In the genomic region with DNA sequence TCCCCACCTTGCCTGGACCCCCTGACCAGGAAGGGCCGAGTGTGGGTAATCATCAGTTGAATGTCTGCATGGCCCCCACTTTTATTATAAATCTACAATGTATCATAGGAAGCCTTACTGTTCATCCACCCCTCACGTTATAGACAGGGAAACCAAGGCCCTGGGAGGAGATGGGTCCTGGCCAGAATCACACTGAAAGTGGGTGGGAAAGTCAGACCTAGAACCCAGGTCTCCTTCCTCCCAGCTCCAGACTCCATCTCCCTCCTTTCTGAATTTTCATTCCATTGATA, we compare ENCODE assay signal across 17 cellular contexts. TPM values are rescaled to one million over a fixed set of nuclear protein-coding genes. Genes with fewer than 3 reads are reported as not detected.
A peak's percentile ranks its signal among the peaks of the same experiment; 100 is the strongest.
DNase-seq lines count a peak whose midpoint lies in the region; ATAC-seq and TF ChIP-seq lines count a peak whose summit lies in the region.
"Had no signal": no experiment of that assay in that cellular context is flagged by ENCODE, and none has a peak within 500 bp of the region (broad histone marks: within the 10 kb centered on the region; RNA-seq: fewer than 3 reads in every experiment).

No MANE protein-coding gene starts in this region.

- ATAC-seq in stimulated activated memory B cell treated with anti-CD40 and anti-IgM and Interleukin-4, amounts not matched to agents 10 μg/mL and 1 μg/mL and 100 μg/mL, for 72 hours, result no peak
- no peak for ATAC-seq in HG03432 (IDR thresholded peaks at IDR 0.05; ENCODE audit: unreplicated experiment)
- ATAC-seq: CD8-positive, alpha-beta T cell had no signal

- H3K27me3 Mint-ChIP-seq in activated T-cell treated with anti-CD3 and anti-CD28 coated beads, Interleukin-2, amount 50 U/mL, for 24 hours, result no peaks in the 10 kb centered on the region
- no peaks in the 10 kb centered on the region for H3K27me3 Mint-ChIP-seq in IgD-negative memory B cell
- peaks cover 7% of the 10 kb centered on the region for H3K27me3 Mint-ChIP-seq in endothelial cell (ENCODE audit: unreplicated experiment)
- H3K27me3 Mint-ChIP-seq in stimulated activated memory B cell treated with anti-CD40 and anti-IgM and Interleukin-4, amounts not matched to agents 10 μg/mL and 1 μg/mL and 100 μg/mL, for 72 hours, result no peaks in the 10 kb centered on the region

- peaks cover 1% of the 10 kb centered on the region for H3K4me1 Mint-ChIP-seq in activated T-cell treated with anti-CD3 and anti-CD28 coated beads, Interleukin-2, amount 50 U/mL, for 24 hours (ENCODE audit: low read depth)
- H3K4me1 Mint-ChIP-seq in IgD-negative memory B cell (peaks cover 11 to 22% (median 16%) of the 10 kb centered on the region in 3 donors), endothelial cell (ENCODE audit: unreplicated experiment) (peaks cover 19% of the 10 kb centered on the region)
- H3K4me1 Mint-ChIP-seq in stimulated activated memory B cell treated with anti-CD40 and anti-IgM and Interleukin-4, amounts not matched to agents 10 μg/mL and 1 μg/mL and 100 μg/mL, for 72 hours, result peaks cover 32% of the 10 kb centered on the region

- H3K36me3 Mint-ChIP-seq in activated T-cell treated with anti-CD3 and anti-CD28 coated beads, Interleukin-2, amount 50 U/mL, for 24 hours (ENCODE audit: low read depth), result peaks cover 99% of the 10 kb centered on the region
- H3K36me3 Mint-ChIP-seq in IgD-negative memory B cell (no peaks in the 10 kb centered on the region), endothelial cell (ENCODE audit: low read depth, unreplicated experiment) (peaks cover 29% of the 10 kb centered on the region)
- H3K36me3 Mint-ChIP-seq in stimulated activated memory B cell treated with anti-CD40 and anti-IgM and Interleukin-4, amounts not matched to agents 10 μg/mL and 1 μg/mL and 100 μg/mL, for 72 hours, result peaks cover 46% of the 10 kb centered on the region

- TF ChIP-seq CTCF in endothelial cell (IDR thresholded peaks at IDR 0.05; ENCODE audit: unreplicated experiment), result no peak

- no peaks in the 10 kb centered on the region for H3K9me3 Mint-ChIP-seq in activated T-cell treated with anti-CD3 and anti-CD28 coated beads, Interleukin-2, amount 50 U/mL, for 24 hours
- H3K9me3 Mint-ChIP-seq in IgD-negative memory B cell (no peaks in the 10 kb centered on the region), endothelial cell (ENCODE audit: unreplicated experiment) (no peaks in the 10 kb centered on the region)
- no peaks in the 10 kb centered on the region for H3K9me3 Mint-ChIP-seq in stimulated activated memory B cell treated with anti-CD40 and anti-IgM and Interleukin-4, amounts not matched to agents 10 μg/mL and 1 μg/mL and 100 μg/mL, for 72 hours
- H3K9me3 Mint-ChIP-seq: CD8-positive, alpha-beta T cell had no signal

- peak overlapping the region; percentile 37 for H3K27ac Mint-ChIP-seq in activated T-cell treated with anti-CD3 and anti-CD28 coated beads, Interleukin-2, amount 50 U/mL, for 24 hours
- peak overlapping the region; percentile 79 to 100 (median 93) for H3K27ac Mint-ChIP-seq in IgD-negative memory B cell
- no peak overlapping the region for H3K27ac Mint-ChIP-seq in endothelial cell (ENCODE audit: unreplicated experiment)
- peak overlapping the region; percentile 77 for H3K27ac Mint-ChIP-seq in stimulated activated memory B cell treated with anti-CD40 and anti-IgM and Interleukin-4, amounts not matched to agents 10 μg/mL and 1 μg/mL and 100 μg/mL, for 72 hours

- no peak overlapping the region for H3K4me3 Mint-ChIP-seq in activated T-cell treated with anti-CD3 and anti-CD28 coated beads, Interleukin-2, amount 50 U/mL, for 24 hours
- peak overlapping the region in 1 of 4 donors; percentile 97 for H3K4me3 Mint-ChIP-seq in IgD-negative memory B cell
- H3K4me3 Mint-ChIP-seq in endothelial cell (ENCODE audit: unreplicated experiment), result peak overlapping the region; percentile 35
- no peak overlapping the region for H3K4me3 Mint-ChIP-seq in stimulated activated memory B cell treated with anti-CD40 and anti-IgM and Interleukin-4, amounts not matched to agents 10 μg/mL and 1 μg/mL and 100 μg/mL, for 72 hours
- H3K4me3 Mint-ChIP-seq: CD8-positive, alpha-beta T cell had no signal

- no peak for DNase-seq in activated T-cell treated with anti-CD3 and anti-CD28 coated beads, Interleukin-2, amount 50 U/mL, for 24 hours
- no peak for DNase-seq in activated T-cell treated with anti-CD3 and anti-CD28 coated beads, Interleukin-2, amount 50 U/mL, for 1 hour
- no peak for DNase-seq in endothelial cell (ENCODE audit: low spot score)
- DNase-seq in NCI-H524 treated with DMSO at 0.1 percent for 48 hours (lab: John Stamatoyannopoulos, UW), result no peak
- DNase-seq in T-helper 1 cell, result no peak
- DNase-seq: CD8-positive, alpha-beta T cell; DMS79; Karpas-422; NCI-H1417 treated with DMSO at 0.1 percent for 48 hours; NCI-H187 treated with DMSO at 0.1 percent for 48 hours; NCI-H226; NCI-H524; SJCRH30 had no signal

RNA-seq across cellular contexts. Expression of a gene that starts 17.1 kb away (rescaled TPM):
- polyA plus RNA-seq in IgD-negative memory B cell, result 29,718 TPM
- total RNA-seq in endothelial cell (ENCODE audit: unreplicated experiment), result 170 TPM
- total RNA-seq: MCF 10A had no signal

RNA-seq across cellular contexts. Expression of a gene that starts 38.1 kb away (rescaled TPM):
- 26.4 TPM for polyA plus RNA-seq in IgD-negative memory B cell
- total RNA-seq in endothelial cell (ENCODE audit: unreplicated experiment), result 41.5 TPM

RNA-seq across cellular contexts. Expression of a gene that starts 53.9 kb away (rescaled TPM):
- polyA plus RNA-seq in IgD-negative memory B cell, result 7,694 TPM
- 2,784 TPM for total RNA-seq in endothelial cell (ENCODE audit: unreplicated experiment)
